In the genomic region with DNA sequence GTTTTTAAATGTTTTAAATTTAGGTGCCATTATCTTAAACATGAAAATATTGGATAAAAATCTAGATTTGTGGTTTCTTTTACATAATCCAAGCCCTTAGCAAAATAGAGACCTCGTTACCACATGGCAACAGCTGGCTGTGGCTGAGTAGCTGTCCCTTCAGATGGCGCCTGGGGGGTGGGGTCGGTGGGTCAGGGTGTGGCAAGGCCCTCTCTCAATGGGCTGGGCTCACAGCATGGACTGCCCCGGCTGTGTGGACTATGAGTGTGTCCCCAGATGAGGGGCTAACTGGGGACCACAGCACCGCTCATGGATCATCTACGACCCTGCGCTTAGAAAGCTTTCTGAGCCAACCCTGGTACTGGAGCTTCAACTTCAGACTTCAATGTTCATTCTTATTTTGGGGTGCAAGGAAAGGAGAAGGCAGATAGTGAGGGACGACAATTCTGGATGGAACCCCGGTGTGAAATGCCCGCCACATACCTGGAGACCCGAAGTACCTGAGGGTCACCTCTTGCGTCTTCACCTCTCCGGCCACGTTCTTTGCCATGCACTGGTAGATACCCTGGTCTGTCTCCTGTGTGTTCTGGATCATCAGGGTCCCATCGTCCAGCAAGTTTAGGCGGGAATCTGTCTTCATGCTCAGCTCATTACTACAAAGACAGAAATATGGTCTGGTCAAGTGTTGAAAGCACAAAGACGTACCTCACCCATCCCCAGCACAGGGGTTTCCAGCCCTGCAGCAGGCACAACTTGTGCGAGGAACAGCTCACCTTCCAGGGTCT, we compare ENCODE assay signal across 18 cellular contexts.
"Had no signal": no experiment of that assay in that cellular context is flagged by ENCODE, and none has a peak within 500 bp of the region (broad histone marks: within the 10 kb centered on the region; RNA-seq: fewer than 3 reads in every experiment).

No MANE protein-coding gene starts in this region.

- H3K4me3 Mint-ChIP-seq: activated naive CD4-positive, alpha-beta T cell treated with anti-CD3 and anti-CD28 coated beads, Interleukin-2, amount 50 U/mL, for 24 hours; nephron progenitor cell had no signal

- H3K27ac Mint-ChIP-seq: activated naive CD4-positive, alpha-beta T cell treated with anti-CD3 and anti-CD28 coated beads, Interleukin-2, amount 50 U/mL, for 24 hours; nephron progenitor cell had no signal

- H3K9me3 ChIP-seq: body of pancreas, tibial artery had no signal

- H3K27me3 ChIP-seq: body of pancreas, hepatocyte, tibial artery had no signal

- H3K27ac ChIP-seq: body of pancreas, hepatocyte, tibial artery had no signal

- H3K36me3 Mint-ChIP-seq: activated naive CD4-positive, alpha-beta T cell treated with anti-CD3 and anti-CD28 coated beads, Interleukin-2, amount 50 U/mL, for 24 hours had no signal

- H3K9me3 Mint-ChIP-seq: activated naive CD4-positive, alpha-beta T cell treated with anti-CD3 and anti-CD28 coated beads, Interleukin-2, amount 50 U/mL, for 24 hours; nephron progenitor cell had no signal

- H3K4me3 ChIP-seq: body of pancreas, hepatocyte, tibial artery had no signal

- H3K4me1 Mint-ChIP-seq: activated naive CD4-positive, alpha-beta T cell treated with anti-CD3 and anti-CD28 coated beads, Interleukin-2, amount 50 U/mL, for 24 hours; nephron progenitor cell had no signal

- H3K4me1 ChIP-seq: body of pancreas had no signal

- DNase-seq: activated gamma-delta T cell treated with Interleukin-2 at 50 U/mL for 16 hours; activated T-cell treated with anti-CD3 and anti-CD28 coated beads, Interleukin-2, amount 50 U/mL, for 1 hour; anterior cingulate cortex; body of pancreas; caudate nucleus; dermis blood vessel endothelial cell; effector memory CD4-positive, alpha-beta T cell; glutamatergic neuron; nephron progenitor cell; nucleus accumbens; stimulated activated CD4-positive, alpha-beta T cell treated with anti-CD3 and anti-CD28 coated beads, Interleukin-4, amount 100 ng/mL, for 24 hours; stimulated activated naive CD8-positive, alpha-beta T cell treated with anti-CD3 and anti-CD28 coated beads, Interleukin-15, Interleukin-2, amounts not matched to agents 100 U/mL and 50 U/mL, for 24 hours; substantia nigra; T-helper 9 cell; tibial artery had no signal

- ATAC-seq: body of pancreas; esophagus mucosa; stimulated activated naive CD8-positive, alpha-beta T cell treated with anti-CD3 and anti-CD28 coated beads, Interleukin-15, Interleukin-2, amounts not matched to agents 100 U/mL and 50 U/mL, for 24 hours had no signal
